1 cellular context compared by ENCODE assay signal in genomic region chr2:46143401-46144132, GRCh38.
TF ChIP-seq lines count a peak whose summit lies in the region.

No MANE protein-coding gene starts in this region.

TF ChIP-seq in A549, 52 proteins besides CTCF, POLR2A, EP300 and RAD21 (continued from another document):
- TF ChIP-seq BHLHE40 (IDR thresholded peaks at IDR 0.05; ENCODE audit: low read depth, low read length), result no peak
- TF ChIP-seq HES2 (IDR thresholded peaks at IDR 0.05), result no peak
- no peak for TF ChIP-seq MAZ (IDR thresholded peaks at IDR 0.05; ENCODE audit: borderline replicate concordance, low read depth, low read length)
- TF ChIP-seq CHD2 (IDR thresholded peaks at IDR 0.05; ENCODE audit: low read length, partially characterized antibody), result no peak
TF ChIP-seq in A549: peak in this region for 1.
